In the genomic region with DNA sequence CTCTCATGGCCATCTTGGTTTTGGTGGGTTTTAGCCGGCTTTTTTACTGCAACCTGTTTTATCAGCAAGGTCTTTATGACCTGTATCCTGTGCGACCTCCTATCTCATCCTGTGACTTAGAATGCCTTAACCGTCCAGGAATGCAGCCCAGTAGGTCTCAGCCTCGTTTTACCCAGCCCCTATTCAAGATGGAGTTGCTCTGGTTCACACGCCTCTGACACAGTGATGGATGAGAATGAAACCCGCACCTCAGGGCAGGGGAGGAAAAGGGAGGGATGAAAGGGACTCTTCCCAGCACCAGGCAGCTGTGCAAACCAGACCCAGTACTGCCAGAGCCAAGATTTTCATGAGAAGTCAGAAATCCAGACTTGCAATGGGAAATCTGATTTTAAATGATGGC, we compare ENCODE assay signal across 3 cellular contexts. TPM values are rescaled to one million over a fixed set of nuclear protein-coding genes. Genes with fewer than 3 reads are reported as not detected.
"Had no signal": no experiment of that assay in that cellular context is flagged by ENCODE, and none has a peak within 500 bp of the region (broad histone marks: within the 10 kb centered on the region; RNA-seq: fewer than 3 reads in every experiment).

No MANE protein-coding gene starts in this region.

RNA-seq across cellular contexts. Expression of a gene that starts 41.7 kb away (rescaled TPM):
- total RNA-seq: naive thymus-derived CD8-positive, alpha-beta T cell; osteocyte; pulmonary artery endothelial cell had no signal
